In the genomic region with DNA sequence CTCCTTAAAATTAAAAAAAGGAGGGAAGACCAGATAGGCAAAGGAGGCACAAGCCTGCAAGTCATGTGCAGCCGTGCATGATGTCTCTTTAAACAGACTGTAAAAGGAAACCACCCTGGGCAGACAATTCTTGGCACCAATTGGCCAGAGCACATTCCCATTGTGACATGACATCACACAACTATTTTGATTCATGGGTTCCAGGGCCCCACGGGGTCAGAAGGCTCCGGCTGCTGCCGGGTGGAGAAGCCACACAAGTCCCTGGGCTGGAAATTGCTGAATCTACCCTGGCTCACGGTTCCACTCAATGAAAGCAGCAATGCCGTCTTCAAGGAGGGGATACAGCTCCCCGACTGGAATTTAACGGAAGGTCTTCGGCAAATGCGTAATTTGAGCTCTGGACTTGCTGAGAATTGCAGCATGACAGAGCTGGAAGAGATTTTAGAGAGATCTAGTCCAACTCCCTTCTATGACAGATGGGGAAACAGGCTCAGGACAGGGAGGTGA, we compare ENCODE assay signal across 1 cellular context.
TF ChIP-seq lines count a peak whose summit lies in the region.

No MANE protein-coding gene starts in this region.

TF ChIP-seq in WTC11, 78 proteins besides CTCF, POLR2A, EP300 and RAD21 (continued from another document):
- TF ChIP-seq ZNF138 (CRISPR knock-in tag; conservative IDR thresholded peaks at IDR 0.05) = no peak
- TF ChIP-seq, protein P1, sequence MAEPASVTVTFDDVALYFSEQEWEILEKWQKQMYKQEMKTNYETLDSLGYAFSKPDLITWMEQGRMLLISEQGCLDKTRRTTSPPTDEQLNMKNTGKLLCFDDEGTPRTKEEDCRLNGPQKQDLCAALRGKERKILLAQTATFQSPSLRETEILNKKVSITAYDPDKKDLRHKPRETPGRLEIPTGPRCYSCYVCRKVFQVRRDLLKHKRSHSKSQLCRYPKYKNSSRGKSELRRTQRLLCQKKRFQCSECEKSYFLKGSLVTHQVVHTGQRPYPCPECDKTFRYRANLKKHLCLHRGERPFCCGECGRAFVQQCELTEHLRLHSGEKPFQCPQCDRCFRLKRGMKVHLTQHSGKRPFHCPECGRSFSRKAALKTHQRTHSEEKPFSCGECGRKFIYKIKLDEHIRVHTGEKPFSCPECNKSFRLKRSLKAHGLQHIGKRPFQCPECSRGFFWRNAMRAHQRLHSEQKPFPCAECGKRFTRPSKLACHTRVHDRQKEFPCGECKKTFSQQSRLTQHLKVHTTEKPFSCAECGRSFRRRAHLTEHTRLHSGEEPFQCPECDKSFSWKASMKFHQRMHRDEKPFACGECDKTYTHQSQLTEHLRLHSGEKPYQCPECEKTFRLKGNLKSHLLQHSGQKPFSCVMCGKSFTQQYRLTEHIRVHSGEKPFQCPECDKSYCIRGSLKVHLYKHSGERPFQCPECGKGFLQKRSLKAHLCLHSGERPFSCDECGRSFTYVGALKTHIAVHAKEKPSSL (CRISPR knock-in tag; conservative IDR thresholded peaks at IDR 0.05) = no peak
- TF ChIP-seq, protein P2, sequence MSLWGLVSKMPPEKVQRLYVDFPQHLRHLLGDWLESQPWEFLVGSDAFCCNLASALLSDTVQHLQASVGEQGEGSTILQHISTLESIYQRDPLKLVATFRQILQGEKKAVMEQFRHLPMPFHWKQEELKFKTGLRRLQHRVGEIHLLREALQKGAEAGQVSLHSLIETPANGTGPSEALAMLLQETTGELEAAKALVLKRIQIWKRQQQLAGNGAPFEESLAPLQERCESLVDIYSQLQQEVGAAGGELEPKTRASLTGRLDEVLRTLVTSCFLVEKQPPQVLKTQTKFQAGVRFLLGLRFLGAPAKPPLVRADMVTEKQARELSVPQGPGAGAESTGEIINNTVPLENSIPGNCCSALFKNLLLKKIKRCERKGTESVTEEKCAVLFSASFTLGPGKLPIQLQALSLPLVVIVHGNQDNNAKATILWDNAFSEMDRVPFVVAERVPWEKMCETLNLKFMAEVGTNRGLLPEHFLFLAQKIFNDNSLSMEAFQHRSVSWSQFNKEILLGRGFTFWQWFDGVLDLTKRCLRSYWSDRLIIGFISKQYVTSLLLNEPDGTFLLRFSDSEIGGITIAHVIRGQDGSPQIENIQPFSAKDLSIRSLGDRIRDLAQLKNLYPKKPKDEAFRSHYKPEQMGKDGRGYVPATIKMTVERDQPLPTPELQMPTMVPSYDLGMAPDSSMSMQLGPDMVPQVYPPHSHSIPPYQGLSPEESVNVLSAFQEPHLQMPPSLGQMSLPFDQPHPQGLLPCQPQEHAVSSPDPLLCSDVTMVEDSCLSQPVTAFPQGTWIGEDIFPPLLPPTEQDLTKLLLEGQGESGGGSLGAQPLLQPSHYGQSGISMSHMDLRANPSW (CRISPR knock-in tag; conservative IDR thresholded peaks at IDR 0.05; ENCODE audit: low read depth) = no peak
TF ChIP-seq in WTC11: peak in this region for 0.
